ENCODE assay signal across 1 cellular context in genomic region chr2:229836847-229837246, GRCh38.
TF ChIP-seq lines count a peak whose summit lies in the region.

No MANE protein-coding gene starts in this region.

TF ChIP-seq in GM23338, 12 proteins besides CTCF, POLR2A, EP300 and RAD21 (continued from another document):
- no peak for TF ChIP-seq ZNF462 (CRISPR knock-in tag; IDR thresholded peaks at IDR 0.05)
- TF ChIP-seq EZH2 (IDR thresholded peaks at IDR 0.05; ENCODE audit: low read depth, unreplicated experiment), result no peak
- no peak for TF ChIP-seq POLR2AphosphoS5 (IDR thresholded peaks at IDR 0.05; ENCODE audit: low read depth)
- no peak for TF ChIP-seq ZNF114 (CRISPR knock-in tag; IDR thresholded peaks at IDR 0.05)
- TF ChIP-seq EZH2phosphoT487 (IDR thresholded peaks at IDR 0.05; ENCODE audit: unreplicated experiment), result no peak
- TF ChIP-seq ETS1 (IDR thresholded peaks at IDR 0.05), result no peak
- no peak for TF ChIP-seq JUNB (IDR thresholded peaks at IDR 0.05; ENCODE audit: unreplicated experiment)
- TF ChIP-seq ZNF331 (CRISPR knock-in tag; IDR thresholded peaks at IDR 0.05; ENCODE audit: low read depth), result no peak
- TF ChIP-seq NANOG (IDR thresholded peaks at IDR 0.05; ENCODE audit: borderline replicate concordance), result no peak
